In the genomic region with DNA sequence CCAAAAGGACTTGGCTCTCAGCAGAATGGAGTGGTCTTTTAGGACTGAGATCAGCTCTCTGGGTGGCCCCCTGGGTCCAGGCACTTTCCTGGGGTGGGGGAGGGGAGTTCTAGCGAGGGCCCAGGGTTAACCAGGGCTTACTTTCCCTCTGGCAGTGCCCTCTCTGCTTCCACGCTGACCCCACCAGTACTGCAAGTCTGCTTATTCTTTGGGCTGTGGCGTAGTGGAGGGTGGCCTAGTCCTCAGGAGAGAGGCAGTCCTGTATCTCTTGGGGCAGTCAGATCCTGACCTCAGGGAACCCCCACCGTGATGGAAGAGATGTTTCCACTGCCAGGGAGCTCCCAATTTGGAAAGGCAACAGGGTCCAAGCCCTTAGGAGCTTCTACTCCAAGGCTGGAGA, we compare ENCODE assay signal across 2 cellular contexts.
TF ChIP-seq lines count a peak whose summit lies in the region.

No MANE protein-coding gene starts in this region.

TF ChIP-seq in IMR-90, 13 proteins besides CTCF, POLR2A, EP300 and RAD21:
- no peak for TF ChIP-seq MAZ (IDR thresholded peaks at IDR 0.05; ENCODE audit: borderline replicate concordance, low read depth, low read length)
- no peak for TF ChIP-seq SMC3 (IDR thresholded peaks at IDR 0.05; ENCODE audit: low read depth, low read length)
- TF ChIP-seq FOS (IDR thresholded peaks at IDR 0.05; ENCODE audit: low read depth, low read length) = no peak
- no peak for TF ChIP-seq NFE2L2 (IDR thresholded peaks at IDR 0.05; ENCODE audit: low read depth, low read length)
- TF ChIP-seq RFX5 (IDR thresholded peaks at IDR 0.05; ENCODE audit: low read depth, low read length) = no peak
- no peak for TF ChIP-seq RCOR1 (IDR thresholded peaks at IDR 0.05; ENCODE audit: insufficient replicate concordance, low read length)
- no peak for TF ChIP-seq MXI1 (IDR thresholded peaks at IDR 0.05; ENCODE audit: borderline replicate concordance, low read depth, low read length)
- no peak for TF ChIP-seq MAFK (IDR thresholded peaks at IDR 0.05; ENCODE audit: low read depth, low read length)
TF ChIP-seq in IMR-90: peak in this region for 0.

TF ChIP-seq in H1, 55 proteins besides CTCF, POLR2A, EP300 and RAD21:
- TF ChIP-seq BCL11A (IDR thresholded peaks at IDR 0.05; ENCODE audit: low read depth in 2 of 2, low read length in 2 of 2) = no peak
- TF ChIP-seq RNF2 (IDR thresholded peaks at IDR 0.05; ENCODE audit: borderline replicate concordance, low read depth, low read length, missing control alignments, poor library complexity, severe bottlenecking) = no peak
- TF ChIP-seq NANOG (IDR thresholded peaks at IDR 0.05; ENCODE audit: insufficient read depth, low read depth, low read length, poor library complexity, severe bottlenecking) = no peak
